In the genomic region with DNA sequence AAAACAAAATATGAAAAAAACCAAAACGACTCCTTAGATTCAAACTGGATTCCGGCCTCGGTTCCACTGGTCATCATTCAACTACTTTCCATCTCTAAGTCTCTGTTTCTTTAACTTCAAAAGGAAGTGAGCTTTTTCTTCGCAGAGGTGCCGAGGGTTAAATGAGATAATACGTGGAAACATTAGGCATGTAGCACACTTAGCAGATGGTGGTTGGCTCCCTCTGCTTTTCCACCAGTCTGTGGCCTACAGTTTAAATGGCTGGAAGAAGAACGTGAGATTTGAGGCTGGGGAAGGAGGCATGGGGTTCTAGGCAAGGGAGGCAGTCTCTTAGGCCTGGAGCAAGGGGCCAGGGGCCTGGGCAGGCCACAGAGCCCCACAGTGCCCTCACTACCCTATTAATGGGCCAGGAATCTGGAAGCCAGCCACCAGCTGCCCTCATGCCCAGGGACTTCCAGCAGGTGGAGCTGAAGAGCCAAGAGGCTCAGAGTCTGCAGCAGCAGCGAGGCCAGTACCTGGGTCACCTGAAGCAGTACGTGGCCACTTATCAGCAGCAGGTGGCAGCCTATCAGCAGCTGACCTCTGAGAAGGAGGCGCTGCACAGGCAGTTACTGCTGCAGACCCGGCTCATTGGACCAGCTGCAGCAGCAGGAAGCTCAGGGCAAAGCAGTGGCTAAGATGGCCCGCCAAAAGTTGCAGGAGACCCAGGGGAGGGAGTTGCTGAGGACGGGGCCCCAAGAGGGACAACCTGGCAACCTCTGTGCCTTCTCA, we compare ENCODE assay signal across 7 cellular contexts. TPM values are rescaled to one million over a fixed set of nuclear protein-coding genes. Genes with fewer than 3 reads are reported as not detected.
A peak's percentile ranks its signal among the peaks of the same experiment; 100 is the strongest.
DNase-seq lines count a peak whose midpoint lies in the region; ATAC-seq and TF ChIP-seq lines count a peak whose summit lies in the region.
"Not testable (repeated sequence)": the region's sequence is repeated elsewhere in the genome, so short reads cannot be mapped to it uniquely, and the experiment has no call there.

No MANE protein-coding gene starts in this region.

- H3K27me3 ChIP-seq in effector memory CD4-positive, alpha-beta T cell (replicated peaks; ENCODE audit: control insufficient read depth, insufficient read depth, low read length, poor library complexity, severe bottlenecking), result not testable (repeated sequence)

- not testable (repeated sequence) for H3K9me3 ChIP-seq in effector memory CD4-positive, alpha-beta T cell (ENCODE audit: control insufficient read depth, low read length)

- DNase-seq in NCI-H1436 (lab: John Stamatoyannopoulos, UW) (peak; percentile 86), SIG-M5 treated with dmso at 0.1 percent for 504 hours (lab: John Stamatoyannopoulos, UW; ENCODE audit: unreplicated experiment) (peak; percentile 46), activated T-cell treated with anti-CD3 and anti-CD28 coated beads for 4 hours (peak; percentile 66), left lobe of liver (ENCODE audit: low spot score) (peak; percentile 91)
- DNase-seq in effector memory CD4-positive, alpha-beta T cell, result peak; percentile 32 to 53 (median 44)
- peak; percentile 40 to 61 for DNase-seq in stimulated activated CD4-positive, alpha-beta T cell treated with anti-CD3 and anti-CD28 coated beads, Interleukin-15, amount 100 ng/mL, for 1 hour (ENCODE audit: low read depth in 1 of 2, low spot score in 1 of 2)

- peak; percentile 92 for TF ChIP-seq CTCF in GM12873 (IDR thresholded peaks at IDR 0.05; ENCODE audit: insufficient read depth, low read depth, low read length, missing control alignments)

- H3K27ac ChIP-seq in effector memory CD4-positive, alpha-beta T cell (ENCODE audit: insufficient read depth, low read length, poor library complexity, severe bottlenecking), result not testable (repeated sequence)

- H3K4me3 ChIP-seq in effector memory CD4-positive, alpha-beta T cell (ENCODE audit: insufficient read depth, low read depth, low read length, poor library complexity, severe bottlenecking), result not testable (repeated sequence)

- H3K36me3 ChIP-seq in effector memory CD4-positive, alpha-beta T cell (ENCODE audit: control insufficient read depth, insufficient read depth, low read length), result not testable (repeated sequence)

- H3K4me1 ChIP-seq in effector memory CD4-positive, alpha-beta T cell (ENCODE audit: control insufficient read depth, insufficient read depth, low read length, poor library complexity, severe bottlenecking), result not testable (repeated sequence)

- ATAC-seq in left lobe of liver, result peak; percentile 99

RNA-seq across cellular contexts. Expression of gene NGRN, which starts 27.8 kb away (rescaled TPM):
- 26.7 TPM for total RNA-seq in left lobe of liver

RNA-seq across cellular contexts. Expression of gene TTLL13, which starts 43.9 kb away (rescaled TPM):
- 0.15 TPM for total RNA-seq in left lobe of liver

RNA-seq across cellular contexts. Expression of gene ZNF774, which starts 58.9 kb away (rescaled TPM):
- total RNA-seq in left lobe of liver, result 1.4 TPM

RNA-seq across cellular contexts. Expression of gene GDPGP1, which starts 59.2 kb away (rescaled TPM):
- 5.6 TPM for total RNA-seq in left lobe of liver

RNA-seq across cellular contexts. Expression of gene CIB1, which starts 59.5 kb away (rescaled TPM):
- total RNA-seq in left lobe of liver, result 44.1 TPM
